1 cellular context compared by ENCODE assay signal in the genomic region with DNA sequence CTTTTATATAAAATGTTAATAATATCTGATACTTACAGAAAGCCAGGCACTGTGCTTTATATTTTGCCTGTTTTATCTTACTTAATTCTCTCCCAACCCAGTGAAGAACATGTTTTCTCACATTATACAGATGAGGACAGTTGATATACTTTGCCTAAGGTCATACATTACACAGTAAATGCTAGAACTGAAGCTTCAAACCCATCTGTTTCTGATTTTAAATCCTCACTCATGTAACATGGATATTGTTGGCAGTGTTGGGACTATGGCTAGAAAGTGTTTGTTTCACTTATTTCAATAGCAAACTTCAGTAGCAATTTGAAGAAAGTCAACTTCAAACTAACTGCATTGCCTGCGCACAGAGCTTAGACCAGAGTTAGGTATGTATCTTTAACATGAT.
A peak's percentile ranks its signal among the peaks of the same experiment; 100 is the strongest.
TF ChIP-seq lines count a peak whose summit lies in the region.

No MANE protein-coding gene starts in this region.

TF ChIP-seq in SK-N-SH, 30 proteins besides CTCF, POLR2A, EP300 and RAD21 (continued from another document):
- TF ChIP-seq, protein P1, sequence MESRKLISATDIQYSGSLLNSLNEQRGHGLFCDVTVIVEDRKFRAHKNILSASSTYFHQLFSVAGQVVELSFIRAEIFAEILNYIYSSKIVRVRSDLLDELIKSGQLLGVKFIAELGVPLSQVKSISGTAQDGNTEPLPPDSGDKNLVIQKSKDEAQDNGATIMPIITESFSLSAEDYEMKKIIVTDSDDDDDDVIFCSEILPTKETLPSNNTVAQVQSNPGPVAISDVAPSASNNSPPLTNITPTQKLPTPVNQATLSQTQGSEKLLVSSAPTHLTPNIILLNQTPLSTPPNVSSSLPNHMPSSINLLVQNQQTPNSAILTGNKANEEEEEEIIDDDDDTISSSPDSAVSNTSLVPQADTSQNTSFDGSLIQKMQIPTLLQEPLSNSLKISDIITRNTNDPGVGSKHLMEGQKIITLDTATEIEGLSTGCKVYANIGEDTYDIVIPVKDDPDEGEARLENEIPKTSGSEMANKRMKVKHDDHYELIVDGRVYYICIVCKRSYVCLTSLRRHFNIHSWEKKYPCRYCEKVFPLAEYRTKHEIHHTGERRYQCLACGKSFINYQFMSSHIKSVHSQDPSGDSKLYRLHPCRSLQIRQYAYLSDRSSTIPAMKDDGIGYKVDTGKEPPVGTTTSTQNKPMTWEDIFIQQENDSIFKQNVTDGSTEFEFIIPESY (IDR thresholded peaks at IDR 0.05; ENCODE audit: borderline replicate concordance, low read depth) = no peak
- no peak for TF ChIP-seq FOXM1 (IDR thresholded peaks at IDR 0.05; ENCODE audit: low read depth)
- no peak for TF ChIP-seq EZH2phosphoT487 (IDR thresholded peaks at IDR 0.05; ENCODE audit: borderline replicate concordance, low read depth)
- TF ChIP-seq, protein P2, sequence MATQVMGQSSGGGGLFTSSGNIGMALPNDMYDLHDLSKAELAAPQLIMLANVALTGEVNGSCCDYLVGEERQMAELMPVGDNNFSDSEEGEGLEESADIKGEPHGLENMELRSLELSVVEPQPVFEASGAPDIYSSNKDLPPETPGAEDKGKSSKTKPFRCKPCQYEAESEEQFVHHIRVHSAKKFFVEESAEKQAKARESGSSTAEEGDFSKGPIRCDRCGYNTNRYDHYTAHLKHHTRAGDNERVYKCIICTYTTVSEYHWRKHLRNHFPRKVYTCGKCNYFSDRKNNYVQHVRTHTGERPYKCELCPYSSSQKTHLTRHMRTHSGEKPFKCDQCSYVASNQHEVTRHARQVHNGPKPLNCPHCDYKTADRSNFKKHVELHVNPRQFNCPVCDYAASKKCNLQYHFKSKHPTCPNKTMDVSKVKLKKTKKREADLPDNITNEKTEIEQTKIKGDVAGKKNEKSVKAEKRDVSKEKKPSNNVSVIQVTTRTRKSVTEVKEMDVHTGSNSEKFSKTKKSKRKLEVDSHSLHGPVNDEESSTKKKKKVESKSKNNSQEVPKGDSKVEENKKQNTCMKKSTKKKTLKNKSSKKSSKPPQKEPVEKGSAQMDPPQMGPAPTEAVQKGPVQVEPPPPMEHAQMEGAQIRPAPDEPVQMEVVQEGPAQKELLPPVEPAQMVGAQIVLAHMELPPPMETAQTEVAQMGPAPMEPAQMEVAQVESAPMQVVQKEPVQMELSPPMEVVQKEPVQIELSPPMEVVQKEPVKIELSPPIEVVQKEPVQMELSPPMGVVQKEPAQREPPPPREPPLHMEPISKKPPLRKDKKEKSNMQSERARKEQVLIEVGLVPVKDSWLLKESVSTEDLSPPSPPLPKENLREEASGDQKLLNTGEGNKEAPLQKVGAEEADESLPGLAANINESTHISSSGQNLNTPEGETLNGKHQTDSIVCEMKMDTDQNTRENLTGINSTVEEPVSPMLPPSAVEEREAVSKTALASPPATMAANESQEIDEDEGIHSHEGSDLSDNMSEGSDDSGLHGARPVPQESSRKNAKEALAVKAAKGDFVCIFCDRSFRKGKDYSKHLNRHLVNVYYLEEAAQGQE (IDR thresholded peaks at IDR 0.05; ENCODE audit: low read depth, low read length) = no peak
- TF ChIP-seq, protein P3, sequence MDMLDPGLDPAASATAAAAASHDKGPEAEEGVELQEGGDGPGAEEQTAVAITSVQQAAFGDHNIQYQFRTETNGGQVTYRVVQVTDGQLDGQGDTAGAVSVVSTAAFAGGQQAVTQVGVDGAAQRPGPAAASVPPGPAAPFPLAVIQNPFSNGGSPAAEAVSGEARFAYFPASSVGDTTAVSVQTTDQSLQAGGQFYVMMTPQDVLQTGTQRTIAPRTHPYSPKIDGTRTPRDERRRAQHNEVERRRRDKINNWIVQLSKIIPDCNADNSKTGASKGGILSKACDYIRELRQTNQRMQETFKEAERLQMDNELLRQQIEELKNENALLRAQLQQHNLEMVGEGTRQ (IDR thresholded peaks at IDR 0.05; ENCODE audit: borderline replicate concordance, low read depth, low read length) = no peak
- no peak for TF ChIP-seq TAF1 (IDR thresholded peaks at IDR 0.05; ENCODE audit: borderline replicate concordance, low read depth, low read length)
- TF ChIP-seq MEF2A (IDR thresholded peaks at IDR 0.05; ENCODE audit: borderline replicate concordance, low read depth) = no peak
- peak; percentile 39; the same call in 1 of the 2 replicates for TF ChIP-seq MXI1 (IDR thresholded peaks at IDR 0.05; ENCODE audit: low read depth, low read length)
- TF ChIP-seq RCOR1 (IDR thresholded peaks at IDR 0.05; ENCODE audit: low read length) = peak; percentile 96
- peak; percentile 86 for TF ChIP-seq CHD2 (IDR thresholded peaks at IDR 0.05; ENCODE audit: low read length, partially characterized antibody)
- no peak for TF ChIP-seq GABPA (IDR thresholded peaks at IDR 0.05; ENCODE audit: low read depth)
- TF ChIP-seq FOSL2 (IDR thresholded peaks at IDR 0.05; ENCODE audit: borderline replicate concordance, low read depth) = no peak
- no peak for TF ChIP-seq NRF1 (IDR thresholded peaks at IDR 0.05; ENCODE audit: low read depth, low read length)
- TF ChIP-seq TEAD4 (IDR thresholded peaks at IDR 0.05; ENCODE audit: borderline replicate concordance, insufficient read depth) = no peak
- TF ChIP-seq GATA2 (CRISPR knock-in tag; IDR thresholded peaks at IDR 0.05) = peak; percentile 99
- no peak for TF ChIP-seq ELF1 (IDR thresholded peaks at IDR 0.05)
- no peak for TF ChIP-seq NFIC (IDR thresholded peaks at IDR 0.05; ENCODE audit: borderline replicate concordance)
